In the genomic region with DNA sequence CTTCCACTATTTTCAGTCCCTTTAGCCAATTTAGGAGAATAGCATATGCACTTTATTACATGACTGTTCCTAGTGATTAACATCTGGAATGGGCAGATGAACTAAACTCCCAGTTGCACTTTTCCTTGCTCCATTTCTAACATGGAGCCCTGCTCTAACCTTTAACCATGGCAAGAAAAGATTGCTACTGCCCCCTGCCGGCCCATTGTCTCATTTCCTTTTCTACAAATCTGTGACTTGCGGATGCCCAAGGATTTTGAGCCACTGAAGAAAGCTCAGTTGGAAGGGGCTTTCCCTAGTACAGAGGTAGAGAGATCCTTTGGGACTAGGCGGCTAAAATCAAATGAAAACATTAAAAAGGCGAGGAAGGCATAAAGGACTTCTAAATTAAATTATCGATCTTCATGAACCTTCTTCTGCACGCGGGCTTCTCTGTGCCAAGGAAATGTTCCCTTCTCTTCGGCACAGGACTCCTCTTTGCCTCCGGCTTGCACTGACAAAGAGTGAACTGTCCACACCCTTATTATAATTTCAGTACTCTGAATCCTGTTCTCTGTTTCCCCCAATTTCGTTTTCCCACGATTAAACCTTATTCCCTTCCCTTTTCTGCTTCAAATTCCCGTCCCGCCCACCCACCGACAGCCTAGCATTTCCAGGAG, we compare ENCODE assay signal across 8 cellular contexts. TPM values are rescaled to one million over a fixed set of nuclear protein-coding genes. Genes with fewer than 3 reads are reported as not detected.
DNase-seq lines count a peak whose midpoint lies in the region; ATAC-seq and TF ChIP-seq lines count a peak whose summit lies in the region.

No MANE protein-coding gene starts in this region.

- H3K27ac Mint-ChIP-seq in CD14-positive monocyte: peak overlapping the region in 1 of 7 donors; percentile 37

- 3 to 7% methylated on average over 12 to 14 of the region's 14 CpGs for WGBS in testis, 2 donors

- peaks cover 0 to 2% (median 0%) of the 10 kb centered on the region in 7 donors for H3K9me3 Mint-ChIP-seq in CD14-positive monocyte

- no peaks in the 10 kb centered on the region for H3K36me3 Mint-ChIP-seq in CD14-positive monocyte

- TF ChIP-seq POLR2A in testis (IDR thresholded peaks at IDR 0.05): no peak

- H3K27me3 ChIP-seq in testis: no peaks in the 10 kb centered on the region

- DNase-seq in CD14-positive monocyte (ENCODE audit: low spot score) (no peak), NCI-H2081 treated with DMSO at 0.1 percent for 48 hours (lab: John Stamatoyannopoulos, UW) (peak; percentile 10), epithelial cell of proximal tubule (ENCODE audit: low read depth) (no peak), mucosa of descending colon (peak; percentile 51 to 89 (median 79)), testis (peak; percentile 85)
- DNase-seq in activated CD4-positive, alpha-beta T cell treated with anti-CD3 and anti-CD28 coated beads, Interleukin-2, amount 50 U/mL, for 24 hours (ENCODE audit: low read depth in 1 of 2, low spot score in 1 of 2): peak; percentile 3 to 7

- no peaks in the 10 kb centered on the region for H3K4me1 ChIP-seq in mucosa of descending colon (ENCODE audit: low read depth)
- no peaks in the 10 kb centered on the region for H3K4me1 ChIP-seq in testis

- no peaks in the 10 kb centered on the region for H3K36me3 ChIP-seq in mucosa of descending colon (ENCODE audit: low read depth)
- H3K36me3 ChIP-seq in testis (ENCODE audit: low read depth, missing control alignments): no peaks in the 10 kb centered on the region

- peaks cover 3 to 6% (median 3%) of the 10 kb centered on the region in 3 donors for H3K27me3 Mint-ChIP-seq in CD14-positive monocyte (ENCODE audit: low read depth in 3 of 3)

- H3K9me3 ChIP-seq in mucosa of descending colon: no peaks in the 10 kb centered on the region
- no peaks in the 10 kb centered on the region for H3K9me3 ChIP-seq in testis

- H3K4me3 ChIP-seq in epithelial cell of proximal tubule (ENCODE audit: low read depth, low read length) (peak overlapping the region; percentile 27), mucosa of descending colon (no peak overlapping the region), testis (no peak overlapping the region)

- H3K4me3 Mint-ChIP-seq in CD14-positive monocyte: no peak overlapping the region

- peaks cover 3% of the 10 kb centered on the region for H3K4me1 Mint-ChIP-seq in CD14-positive monocyte

- intact Hi-C loops in CD14-positive monocyte (cut with micrococcal nuclease): no loop called here
- intact Hi-C loops in mucosa of descending colon (cut with DNase I, micrococcal nuclease): no loop called here
- intact Hi-C loops in testis (cut with DNase I; ENCODE audit: low total_unique reads): no loop called here

- TF ChIP-seq CTCF in CD14-positive monocyte (IDR thresholded peaks at IDR 0.05) (peak; percentile 41), epithelial cell of proximal tubule (conservative IDR thresholded peaks at IDR 0.05; ENCODE audit: low read depth, low read length) (peak; percentile 58), mucosa of descending colon (IDR thresholded peaks at IDR 0.05) (no peak), testis (IDR thresholded peaks at IDR 0.05) (peak; percentile 42 to 52 (median 50))

- no peak overlapping the region for H3K27ac ChIP-seq in testis

- ATAC-seq in GM19452 (IDR thresholded peaks at IDR 0.05; ENCODE audit: unreplicated experiment): peak; percentile 70
- peak; percentile 90 for ATAC-seq in mucosa of descending colon
- ATAC-seq in GM21515 (IDR thresholded peaks at IDR 0.05; ENCODE audit: unreplicated experiment): no peak

RNA-seq across cellular contexts. Expression of a gene that starts 0.6 kb away (rescaled TPM):
- polyA plus RNA-seq in CD14-positive monocyte (not detected), testis (ENCODE audit: insufficient read depth, low read depth, low replicate concordance) (not detected)
- total RNA-seq in epithelial cell of proximal tubule (not detected in 2 replicates), mucosa of descending colon (1 to 10 TPM in 2 of 3 donors, under 1 TPM in 1; 0.57 to 3.2 (median 1.5) TPM), testis (under 1 TPM in 1 of 2 donors, not detected in 1; 0.31 TPM)

Comparison
In these comparisons a context has a peak if more than half of its experiments do, and no peak if none do; other contexts are left out.
1. DNase-seq: peak in NCI-H2081 treated with DMSO at 0.1 percent for 48 hours (single experiment), activated CD4-positive, alpha-beta T cell treated with anti-CD3 and anti-CD28 coated beads, Interleukin-2, amount 50 U/mL, for 24 hours (2 of 2), mucosa of descending colon (3 of 3) and testis (single experiment); none in CD14-positive monocyte (single experiment) and epithelial cell of proximal tubule (single experiment).